In the genomic region with DNA sequence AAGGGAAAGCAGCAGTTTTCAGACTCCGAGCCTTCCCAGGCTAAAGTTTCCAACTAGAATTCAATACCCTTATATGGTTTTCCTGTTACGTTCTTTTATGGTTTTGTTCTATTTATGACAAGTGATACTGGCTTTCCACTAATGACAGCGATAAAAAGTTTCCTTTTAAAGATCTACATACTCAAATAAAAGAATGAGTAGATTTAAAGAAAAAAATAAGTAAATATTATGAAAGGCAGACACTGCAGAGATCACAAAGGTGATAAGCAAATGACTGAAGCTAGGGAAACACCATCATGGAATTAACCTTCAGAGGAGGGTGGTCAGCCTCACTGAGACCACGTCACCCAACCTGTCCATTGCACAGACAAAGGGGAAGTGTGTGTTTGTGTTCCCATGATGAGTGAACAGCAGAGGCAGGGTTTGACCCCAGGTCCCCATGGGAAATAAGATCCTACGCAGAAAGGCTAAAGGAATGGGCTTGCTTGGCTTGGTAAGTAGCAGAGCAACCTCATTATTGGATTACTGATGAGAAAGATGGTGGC, we compare ENCODE assay signal across 9 cellular contexts. TPM values are rescaled to one million over a fixed set of nuclear protein-coding genes. Genes with fewer than 3 reads are reported as not detected.
DNase-seq lines count a peak whose midpoint lies in the region; ATAC-seq, FAIRE-seq and TF ChIP-seq lines count a peak whose summit lies in the region.
"Had no signal": no experiment of that assay in that cellular context is flagged by ENCODE, and none has a peak within 500 bp of the region (broad histone marks: within the 10 kb centered on the region; RNA-seq: fewer than 3 reads in every experiment).

No MANE protein-coding gene starts in this region.

- no peak for FAIRE-seq in kidney (lab: Jason Lieb, UNC)

- CTCF ChIA-PET in activated CD4-positive, alpha-beta memory T cell treated with anti-CD3 and anti-CD28 coated beads for 36 hours (lab: Charles Lee): interaction anchor here (0.6 to 5.0 kb wide), 15 partner anchors 12 to 74 kb away, joined by 3 to 53 read pairs (median 5); a partner anchor contains a TSS

- TF ChIP-seq CTCF in kidney (IDR thresholded peaks at IDR 0.05; ENCODE audit: borderline replicate concordance, extremely low read depth, insufficient read depth) (no peak), uterus (IDR thresholded peaks at IDR 0.05) (no peak)

- H3K9me3 ChIP-seq in kidney (ENCODE audit: control insufficient read depth in 1 of 2, low read length in 2 of 2) (no peaks in the 10 kb centered on the region), uterus (no peaks in the 10 kb centered on the region)

- no peak for TF ChIP-seq POLR2A in uterus (IDR thresholded peaks at IDR 0.05)

- H3K4me1 Mint-ChIP-seq in activated CD4-positive, alpha-beta memory T cell treated with anti-CD3 and anti-CD28 coated beads for 36 hours (ENCODE audit: low read depth): peaks cover 82% of the 10 kb centered on the region

- H3K27ac Mint-ChIP-seq in activated CD4-positive, alpha-beta memory T cell treated with anti-CD3 and anti-CD28 coated beads for 36 hours: peak overlapping the region; percentile 99

- H3K36me3 ChIP-seq in kidney (ENCODE audit: control insufficient read depth in 1 of 2, insufficient read depth in 2 of 2, low read length in 2 of 2) (no peaks in the 10 kb centered on the region), uterus (no peaks in the 10 kb centered on the region)

- peak overlapping the region; percentile 92 for H3K4me3 Mint-ChIP-seq in activated CD4-positive, alpha-beta memory T cell treated with anti-CD3 and anti-CD28 coated beads for 36 hours

- H3K27me3 Mint-ChIP-seq in activated CD4-positive, alpha-beta memory T cell treated with anti-CD3 and anti-CD28 coated beads for 36 hours: no peaks in the 10 kb centered on the region

- intact Hi-C loops in activated CD4-positive, alpha-beta memory T cell treated with anti-CD3 and anti-CD28 coated beads for 36 hours (cut with micrococcal nuclease): loop anchor here (1.0 to 10.0 kb wide), 7 partner anchors 12 to 1195 kb away; a partner anchor contains a TSS
- intact Hi-C loops in kidney (cut with DNase I) (no loop called here), uterus (cut with DNase I; ENCODE audit: low total_unique reads) (no loop called here)

- H3K27me3 ChIP-seq in uterus: no peaks in the 10 kb centered on the region

- H3K4me1 ChIP-seq in kidney (ENCODE audit: control insufficient read depth in 1 of 2, insufficient read depth in 1 of 2, low read depth in 1 of 2, low read length in 2 of 2) (peaks cover 21 to 66% of the 10 kb centered on the region in 2 donors), uterus (peaks cover 29 to 58% of the 10 kb centered on the region in 2 donors)

- H3K27ac ChIP-seq in kidney (ENCODE audit: low read depth in 2 of 2, low read length in 2 of 2) (peak overlapping the region; percentile 74 to 83), uterus (peak overlapping the region; percentile 94 to 97)

- ATAC-seq in GM18508 (IDR thresholded peaks at IDR 0.05; ENCODE audit: insufficient read depth, unreplicated experiment): peak; percentile 21
- peak; percentile 10 for ATAC-seq in HG02642 (IDR thresholded peaks at IDR 0.05; ENCODE audit: poor library complexity, unreplicated experiment)

- H3K4me3 ChIP-seq in kidney (ENCODE audit: low read length in 2 of 2) (no peak overlapping the region), uterus (peak overlapping the region; percentile 11 to 24)

- no peak overlapping the region for H3K9ac ChIP-seq in kidney (ENCODE audit: low read length in 2 of 2)

- H3K36me3 Mint-ChIP-seq in activated CD4-positive, alpha-beta memory T cell treated with anti-CD3 and anti-CD28 coated beads for 36 hours: peaks cover 54% of the 10 kb centered on the region

- POLR2A ChIA-PET in activated CD4-positive, alpha-beta memory T cell treated with anti-CD3 and anti-CD28 coated beads for 36 hours (lab: Charles Lee): interaction anchor here (0.6 to 11.1 kb wide), 8 partner anchors 12 to 54 kb away, joined by 3 to 108 read pairs (median 8); no protein-coding TSS in a partner anchor

- no peaks in the 10 kb centered on the region for H3K9me3 Mint-ChIP-seq in activated CD4-positive, alpha-beta memory T cell treated with anti-CD3 and anti-CD28 coated beads for 36 hours

- DNase-seq in activated CD4-positive, alpha-beta memory T cell treated with anti-CD3 and anti-CD28 coated beads for 36 hours: peak; percentile 60
- peak; percentile 25 for DNase-seq in kidney
- DNase-seq in uterus: no peak
- no peak for DNase-seq in GOT3 (lab: John Stamatoyannopoulos, UW)
- no peak for DNase-seq in amygdala (lab: John Stamatoyannopoulos, UW)
- DNase-seq in AG08395 (ENCODE audit: low spot score): no peak

RNA-seq across cellular contexts. Expression of a gene that starts 4.0 kb away (rescaled TPM):
- 100 to 1,000 TPM; 112 TPM for total RNA-seq in activated CD4-positive, alpha-beta memory T cell treated with anti-CD3 and anti-CD28 coated beads for 36 hours
- total RNA-seq in kidney (66.6 TPM), uterus (100 to 1,000 TPM in 1 of 4 donors, 10 to 100 TPM in 3; 18.9 to 127 (median 36.7) TPM)
- 32.1 TPM for polyA plus RNA-seq in kidney (ENCODE audit: insufficient read depth, low read depth, low replicate concordance)

RNA-seq across cellular contexts. Expression of a gene that starts 49.8 kb away (rescaled TPM):
- under 1 TPM; 0.63 to 0.76 TPM for total RNA-seq in activated CD4-positive, alpha-beta memory T cell treated with anti-CD3 and anti-CD28 coated beads for 36 hours
- total RNA-seq in kidney (0.35 TPM), uterus (1 to 10 TPM in 1 of 4 donors, under 1 TPM in 1, not detected in 2; 0.07 to 1.2 TPM)
- polyA plus RNA-seq in kidney (ENCODE audit: insufficient read depth, low read depth, low replicate concordance): not detected
- total RNA-seq: kidney epithelial cell had no signal

Comparison
In these comparisons a context has a peak if more than half of its experiments do, and no peak if none do; other contexts are left out.
1. DNase-seq: peak in activated CD4-positive, alpha-beta memory T cell treated with anti-CD3 and anti-CD28 coated beads for 36 hours (single experiment) and kidney (single experiment); none in uterus (0 of 2), GOT3 (single experiment), amygdala (0 of 56) and AG08395 (single experiment).
2. H3K4me3 ChIP-seq: peak in uterus (2 of 2); none in kidney (0 of 2).